Comparison of ENCODE assay signal across 8 cellular contexts in the genomic region with DNA sequence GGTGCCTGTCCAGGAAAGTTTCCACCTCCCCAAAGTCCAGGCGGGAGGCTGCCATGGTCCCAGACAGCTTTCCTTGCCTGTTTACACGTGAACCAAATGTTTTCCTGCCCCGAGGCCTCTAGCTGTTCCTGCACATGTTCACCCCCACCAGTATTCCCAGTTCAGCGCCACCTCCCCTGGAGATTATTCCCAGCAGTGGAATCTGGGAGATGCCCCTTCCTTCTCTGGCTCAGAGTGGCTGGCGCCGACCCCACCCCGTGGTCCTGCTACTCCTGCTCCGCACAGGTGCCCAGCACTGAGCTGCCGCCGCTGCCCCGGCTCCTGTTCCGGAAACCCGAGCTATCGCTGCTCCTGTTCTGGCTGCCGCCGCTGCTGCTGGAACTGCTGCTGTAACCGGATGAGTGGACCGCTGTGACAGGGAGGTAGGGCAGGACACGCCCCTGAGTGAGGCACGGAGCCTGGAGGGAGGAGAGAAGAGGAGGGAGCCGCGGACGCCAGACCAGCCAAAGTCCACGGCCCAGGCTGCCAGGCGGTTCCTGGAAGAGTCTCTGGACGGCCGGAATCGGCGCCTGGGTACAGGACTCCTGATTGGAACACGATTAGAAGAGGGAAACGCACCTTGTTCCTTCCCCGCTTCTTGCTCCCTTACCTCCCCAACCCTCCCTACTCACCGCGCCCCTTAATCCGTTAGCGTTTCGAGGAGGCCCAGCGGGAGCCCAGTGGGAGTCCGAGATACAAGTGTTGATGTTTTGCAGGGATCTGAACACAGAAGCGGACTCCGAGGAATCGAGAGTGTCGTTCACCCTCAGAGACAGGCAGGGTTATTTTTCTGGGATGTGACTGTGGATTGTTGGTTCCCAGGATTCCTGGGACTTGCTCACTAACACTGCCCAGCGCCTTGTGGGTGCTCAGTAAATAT. TPM values are rescaled to one million over a fixed set of nuclear protein-coding genes. Genes with fewer than 3 reads are reported as not detected.
DNase-seq lines count a peak whose midpoint lies in the region; ATAC-seq and TF ChIP-seq lines count a peak whose summit lies in the region.

PDE11A (minus strand) TSS at position 395 of the 919 bp plus-strand sequence; CDS start at position 55, 340 bp downstream.

- H3K27me3 ChIP-seq in body of pancreas (no peaks in the 10 kb centered on the region), iPS DF 6.9 (ENCODE audit: control insufficient read depth, insufficient read depth, low read length) (no peaks in the 10 kb centered on the region)

- H3K4me3 ChIP-seq in body of pancreas (peak within 1 kb of the TSS in 1 of 2 donors; percentile 16), iPS DF 6.9 (ENCODE audit: low read length) (peak within 1 kb of the TSS; percentile 52; the same call in 1 of the 2 replicates)

- CTCF ChIA-PET in RWPE1 (lab: Yijun Ruan, JAX) = interaction anchor here (0.6 kb wide), 1 partner anchor 309 kb away, joined by 3 read pairs; no protein-coding TSS in a partner anchor

- TF ChIP-seq POLR2A in body of pancreas (IDR thresholded peaks at IDR 0.05) = peak; percentile 84 to 94 (median 92)

- peak; percentile 86 for DNase-seq in A172 (ENCODE audit: low spot score)
- peak; percentile 73 for DNase-seq in KBM-7
- DNase-seq in RWPE1 (ENCODE audit: low spot score) = peak; percentile 63
- peak; percentile 95 to 97 (median 96) for DNase-seq in body of pancreas
- DNase-seq in iPS DF 6.9 (ENCODE audit: low read depth, low spot score) = peak; percentile 66
- DNase-seq in sciatic nerve (ENCODE audit: low spot score) = peak; percentile 70
- DNase-seq in SKM-1 (lab: John Stamatoyannopoulos, UW; ENCODE audit: unreplicated experiment) = no peak

- POLR2A ChIA-PET in RWPE1 (lab: Yijun Ruan, JAX; ENCODE audit: low non-redundant PET) = no interaction called here

- ATAC-seq in GM19023 (IDR thresholded peaks at IDR 0.05; ENCODE audit: unreplicated experiment) (peak; percentile 63), body of pancreas (peak; percentile 99), sciatic nerve (peak; percentile 92)

- WGBS in body of pancreas, 2 donors = 1 to 2% methylated on average over 28 to 44 of the region's 44 CpGs
- no CpG with 5 or more reads among the region's 44 CpGs for WGBS in iPS DF 6.9 (ENCODE audit: insufficient coverage, insufficient read length)

- in situ Hi-C loops in KBM-7 (cut with MboI; ENCODE audit: low pct_unique_long_range_greater_than_20kb, low sequenced_read_pairs) = no loop called here

- H3K9me3 ChIP-seq in body of pancreas = no peaks in the 10 kb centered on the region
- no peaks in the 10 kb centered on the region for H3K9me3 ChIP-seq in iPS DF 6.9 (ENCODE audit: control insufficient read depth, insufficient read depth, low read length)

- H3K4me1 ChIP-seq in body of pancreas (peaks cover 48% of the 10 kb centered on the region), iPS DF 6.9 (ENCODE audit: control insufficient read depth, insufficient read depth, low read length) (no peaks in the 10 kb centered on the region)

- H3K27ac ChIP-seq in RWPE1 (no peak within 1 kb of the TSS), body of pancreas (peak within 1 kb of the TSS; percentile 71 to 86 (median 80)), iPS DF 6.9 (ENCODE audit: low read length) (no peak within 1 kb of the TSS)

- TF ChIP-seq CTCF in RWPE1 (conservative IDR thresholded peaks at IDR 0.05; ENCODE audit: low read depth) = no peak
- no peak for TF ChIP-seq CTCF in body of pancreas (IDR thresholded peaks at IDR 0.05)

- no peaks in the 10 kb centered on the region for H3K36me3 ChIP-seq in body of pancreas (replicated peaks in 1 of 2; ENCODE audit: insufficient read depth in 1 of 2, low read depth in 2 of 2)
- no peaks in the 10 kb centered on the region for H3K36me3 ChIP-seq in iPS DF 6.9 (ENCODE audit: control insufficient read depth, insufficient read depth, low read length)

- intact Hi-C loops in body of pancreas (cut with DNase I) = no loop called here
- intact Hi-C loops in sciatic nerve (cut with DNase I) = no loop called here

RNA-seq across cellular contexts. Expression of gene PDE11A, which starts in this region (rescaled TPM):
- 0.03 and 0.91 TPM in 2 replicates for total RNA-seq in A172 (2014; rRNA removed; shearing (Covaris generic))
- total RNA-seq in body of pancreas = 1 to 10 TPM; 2.6 to 4.0 TPM
- 2.4 TPM for total RNA-seq in sciatic nerve

Comparison
In these comparisons a context has a peak if more than half of its experiments do, and no peak if none do; other contexts are left out.
1. Peak in DNase-seq in A172; RNA of the gene not detected or under 1 TPM.
2. H3K27ac ChIP-seq: peak in body of pancreas (4 of 4); none in RWPE1 (single experiment) and iPS DF 6.9 (single experiment).
3. Peak in every context shown above with its lines, with median percentiles within 50 percentile points of each other: ATAC-seq.